25 cellular contexts compared by ENCODE assay signal in genomic region chr11:18771266-18772035, GRCh38. TPM values are rescaled to one million over a fixed set of nuclear protein-coding genes. Genes with fewer than 3 reads are reported as not detected.
A peak's percentile ranks its signal among the peaks of the same experiment; 100 is the strongest.
DNase-seq lines count a peak whose midpoint lies in the region; ATAC-seq, FAIRE-seq and TF ChIP-seq lines count a peak whose summit lies in the region.
"Had no signal": no experiment of that assay in that cellular context is flagged by ENCODE, and none has a peak within 500 bp of the region (broad histone marks: within the 10 kb centered on the region; RNA-seq: fewer than 3 reads in every experiment).

No MANE protein-coding gene starts in this region.

- H3K9me2 ChIP-seq in SK-N-SH = no peaks in the 10 kb centered on the region

- H3K36me3 ChIP-seq in SK-N-SH (replicated peaks in 1 of 2; ENCODE audit: control insufficient read depth in 1 of 2, insufficient read depth in 2 of 2, low read length in 1 of 2) = no peaks in the 10 kb centered on the region
- no peaks in the 10 kb centered on the region for H3K36me3 ChIP-seq in K562 (ENCODE audit: control insufficient read depth, insufficient read depth, low read length)
- no peaks in the 10 kb centered on the region for H3K36me3 ChIP-seq in spleen
- H3K36me3 ChIP-seq: BLaER1 treated with 17β-estradiol and CSF1 and Interleukin-3, amounts not matched to agents 10 nM and 100 nM; Peyer's patch; SJCRH30 had no signal

- no peak overlapping the region for H3K4me3 Mint-ChIP-seq in glutamatergic neuron (ENCODE audit: unreplicated experiment)
- H3K4me3 Mint-ChIP-seq: CD8-positive, alpha-beta memory T cell; H9 had no signal

- no peaks in the 10 kb centered on the region; the same call in 1 of the 2 replicates for H3K27me3 ChIP-seq in SK-N-SH (ENCODE audit: insufficient read depth)
- H3K27me3 ChIP-seq in K562 (ENCODE audit: control insufficient read depth in 2 of 2, insufficient read depth in 2 of 2, low read length in 2 of 2) = peaks cover 2 to 53% of the 10 kb centered on the region in 2 experiments; a peak in 4 of 5 replicates
- H3K27me3 ChIP-seq in spleen (replicated peaks in 1 of 7) = peaks cover 0 to 6% (median 0%) of the 10 kb centered on the region in 7 donors
- H3K27me3 ChIP-seq: BLaER1 treated with 17β-estradiol and CSF1 and Interleukin-3, amounts not matched to agents 10 nM and 100 nM; Peyer's patch; SJCRH30 had no signal

- H3K4me3 ChIP-seq in SK-N-SH (ENCODE audit: low read depth in 2 of 2, low read length in 1 of 2) (no peak overlapping the region), K562 (no peak overlapping the region), spleen (no peak overlapping the region)
- H3K4me3 ChIP-seq: BLaER1 treated with 17β-estradiol and CSF1 and Interleukin-3, amounts not matched to agents 10 nM and 100 nM; GM23248; Peyer's patch; SJCRH30 had no signal

- peaks cover 2% of the 10 kb centered on the region for H3K9me3 Mint-ChIP-seq in glutamatergic neuron (ENCODE audit: unreplicated experiment)
- H3K9me3 Mint-ChIP-seq: CD8-positive, alpha-beta memory T cell; H9 had no signal

- no peak overlapping the region for H3K4me2 ChIP-seq in SK-N-SH
- H3K4me2 ChIP-seq in K562 (ENCODE audit: insufficient read depth, low read length) = no peak overlapping the region
- H3K4me2 ChIP-seq: BLaER1 treated with 17β-estradiol and CSF1 and Interleukin-3, amounts not matched to agents 10 nM and 100 nM had no signal

- no peaks in the 10 kb centered on the region for H3K9me1 ChIP-seq in K562 (ENCODE audit: control insufficient read depth, insufficient read depth, low read length)

- peaks cover 6% of the 10 kb centered on the region for H3K27me3 Mint-ChIP-seq in glutamatergic neuron (ENCODE audit: unreplicated experiment)

- in situ Hi-C loops in K562 (cut with MboI) = no loop called here

- no peak overlapping the region for H3K9ac ChIP-seq in SK-N-SH
- H3K9ac ChIP-seq in K562 (ENCODE audit: insufficient read depth in 1 of 2, low read depth in 2 of 2, low read length in 2 of 2) = no peak overlapping the region
- H3K9ac ChIP-seq: BLaER1 treated with 17β-estradiol and CSF1 and Interleukin-3, amounts not matched to agents 10 nM and 100 nM; GM23248 had no signal

- H3K36me3 Mint-ChIP-seq in glutamatergic neuron (ENCODE audit: unreplicated experiment) = no peaks in the 10 kb centered on the region
- H3K36me3 Mint-ChIP-seq: CD8-positive, alpha-beta memory T cell had no signal

- CTCF ChIA-PET in SK-N-SH (lab: Yijun Ruan, JAX) (interaction anchor here (0.7 to 2.0 kb wide), 5 partner anchors 8 to 656 kb away, joined by 3 to 9 read pairs (median 4); no protein-coding TSS in a partner anchor), K562 (lab: Yijun Ruan, JAX; ENCODE audit: low intra/inter-chr PET ratio) (no interaction called here)

- no peaks in the 10 kb centered on the region for H3F3A ChIP-seq in SK-N-SH (replicated peaks; ENCODE audit: insufficient read depth)

- no peak for ATAC-seq in SK-N-SH treated with all-trans-retinoic acid at 6 μM for 48 hours
- no peak for ATAC-seq in K562
- no peak for ATAC-seq in GM19351 (IDR thresholded peaks at IDR 0.05; ENCODE audit: unreplicated experiment)

- H3K79me2 ChIP-seq in SK-N-SH (ENCODE audit: insufficient read depth) = no peaks in the 10 kb centered on the region
- no peaks in the 10 kb centered on the region for H3K79me2 ChIP-seq in K562 (ENCODE audit: control insufficient read depth, insufficient read depth, low read length)

- TF ChIP-seq EP300 in SK-N-SH (IDR thresholded peaks at IDR 0.05; ENCODE audit: borderline replicate concordance in 1 of 2, low read depth in 1 of 2, low read length in 1 of 2) (no peak), K562 (IDR thresholded peaks at IDR 0.05; ENCODE audit: low read length) (no peak)

- TF ChIP-seq CTCF in SK-N-SH (IDR thresholded peaks at IDR 0.05) (no peak), K562 (IDR thresholded peaks at IDR 0.05 in 2 of 3, conservative IDR thresholded peaks at IDR 0.05 in 1 of 3; ENCODE audit: insufficient read depth in 2 of 3, low read depth in 1 of 3, low read length in 3 of 3) (no peak), glutamatergic neuron (IDR thresholded peaks at IDR 0.05; ENCODE audit: partially characterized antibody, unreplicated experiment) (no peak), spleen (IDR thresholded peaks at IDR 0.05 in 8 of 11, conservative IDR thresholded peaks at IDR 0.05 in 3 of 11) (no peak)

- FAIRE-seq in K562 (lab: Jason Lieb, UNC) = no peak

- peak overlapping the region; percentile 17 for H3K27ac Mint-ChIP-seq in glutamatergic neuron (ENCODE audit: unreplicated experiment)
- H3K27ac Mint-ChIP-seq: CD8-positive, alpha-beta memory T cell had no signal

- no peak for TF ChIP-seq RAD21 in SK-N-SH (IDR thresholded peaks at IDR 0.05; ENCODE audit: low read length)
- no peak for TF ChIP-seq RAD21 in K562 (CRISPR knock-in tag; conservative IDR thresholded peaks at IDR 0.05 in 1 of 2, IDR thresholded peaks at IDR 0.05 in 1 of 2)

- H4K20me1 ChIP-seq in SK-N-SH (ENCODE audit: insufficient read depth) (no peaks in the 10 kb centered on the region), K562 (replicated peaks; ENCODE audit: control insufficient read depth, insufficient read depth, low read length) (peaks cover 8% of the 10 kb centered on the region)

- H2AFZ ChIP-seq in SK-N-SH (ENCODE audit: low read depth) = no peak overlapping the region; the same call in 1 of the 2 replicates
- H2AFZ ChIP-seq in K562 (ENCODE audit: low read depth, low read length) = no peak overlapping the region
- H2AFZ ChIP-seq: GM23248 had no signal

- H3K4me1 Mint-ChIP-seq in glutamatergic neuron (ENCODE audit: low read depth, unreplicated experiment) = peaks cover 29% of the 10 kb centered on the region

- no TSS peak for BruUV-seq in K562 (replicated peaks; lab: Mats Ljungman, UMichigan)

- H3K4me1 ChIP-seq in SK-N-SH (ENCODE audit: control insufficient read depth in 1 of 2, insufficient read depth in 2 of 2, low read depth in 1 of 2, low read length in 1 of 2) (no peaks in the 10 kb centered on the region), K562 (replicated peaks in 1 of 2; ENCODE audit: control insufficient read depth in 2 of 2, insufficient read depth in 2 of 2, low read length in 2 of 2) (no peaks in the 10 kb centered on the region), spleen (no peaks in the 10 kb centered on the region)
- H3K4me1 ChIP-seq: Peyer's patch had no signal

- TF ChIP-seq POLR2A in K562 (conservative IDR thresholded peaks at IDR 0.05) (no peak), spleen (IDR thresholded peaks at IDR 0.05) (no peak)

- WGBS in SK-N-SH (ENCODE audit: low lambda C conversion rate) = 67% methylated on average over 13 of the region's 13 CpGs
- WGBS in K562 (ENCODE audit: insufficient coverage, low coverage, missing lambda C conversion rate) = 0% methylated on average over 13 of the region's 13 CpGs
- 83 to 90% (median 86%) methylated on average over 13 of the region's 13 CpGs for WGBS in spleen, 5 donors

- intact Hi-C loops in K562 (cut with micrococcal nuclease) (no loop called here), spleen (cut with DNase I; ENCODE audit: low total_unique reads) (no loop called here)

- no peaks in the 10 kb centered on the region for H3K9me3 ChIP-seq in SK-N-SH
- no peaks in the 10 kb centered on the region for H3K9me3 ChIP-seq in K562 (replicated peaks; ENCODE audit: control insufficient read depth, insufficient read depth, low read depth, low read length)
- no peaks in the 10 kb centered on the region for H3K9me3 ChIP-seq in spleen
- H3K9me3 ChIP-seq: BLaER1 treated with 17β-estradiol and CSF1 and Interleukin-3, amounts not matched to agents 10 nM and 100 nM; Peyer's patch; SJCRH30 had no signal

- H3K27ac ChIP-seq in SK-N-SH (ENCODE audit: low read depth in 2 of 2, low read length in 1 of 2) = no peak overlapping the region
- H3K27ac ChIP-seq in K562 (ENCODE audit: extremely low read depth, low read depth, low read length) = no peak overlapping the region
- no peak overlapping the region for H3K27ac ChIP-seq in spleen
- H3K27ac ChIP-seq: BLaER1 treated with 17β-estradiol and CSF1 and Interleukin-3, amounts not matched to agents 10 nM and 100 nM; GM23248; Peyer's patch; SJCRH30 had no signal

- DNase-seq in SK-N-SH (no peak), K562 (ENCODE audit: extremely low read depth in 1 of 4, low spot score in 3 of 4) (no peak), glutamatergic neuron (no peak), spleen (peak; percentile 16), NCI-H748 treated with DMSO at 0.1 percent for 48 hours (lab: John Stamatoyannopoulos, UW) (no peak)
- no peak for DNase-seq in central memory CD4-positive, alpha-beta T cell
- DNase-seq: 8988T; Calu3; CD8-positive, alpha-beta memory T cell; GF-D8; H9; KBM-7; NCI-H1092 treated with DMSO at 0.1 percent for 48 hours; NCI-H146; NCI-H2081; NCI-H2171; NCI-H345; NCI-H82; Peyer's patch had no signal

- POLR2A ChIA-PET in SK-N-SH (lab: Yijun Ruan, JAX) = no interaction called here
- POLR2A ChIA-PET in K562 (lab: Yijun Ruan, JAX) = interaction anchor here (0.7 kb wide), 1 partner anchor 233 kb away, joined by 3 read pairs; no protein-coding TSS in a partner anchor

RNA-seq across cellular contexts. Expression of gene PTPN5, which starts 20.1 kb away (rescaled TPM):
- not detected in 2 replicates for polyA plus RNA-seq in SK-N-SH (2012; rRNA removed)
- not detected in 2 replicates for polyA plus RNA-seq in SK-N-SH (2012; cell fraction: cytosol; rRNA removed)
- polyA plus RNA-seq in SK-N-SH (2012; cell fraction: nucleus; rRNA removed) = 0.01 and 0.02 TPM in 2 replicates
- not detected in 2 replicates for total RNA-seq in K562 (2011; cell fraction: chromatin; rRNA removed; ENCODE audit: low replicate concordance)
- not detected in 2 replicates for total RNA-seq in K562 (2011; cell fraction: nucleolus; rRNA removed)
- total RNA-seq in K562 (2011; cell fraction: nucleoplasm; rRNA removed) = not detected in 2 replicates
- total RNA-seq in K562 (2014; rRNA removed) = not detected in 2 replicates
- not detected in 2 replicates for total RNA-seq in K562 (2014; rRNA removed; fragmentation: Illumina TruSeq; extraction: Trizol)
- not detected in 2 replicates for total RNA-seq in K562 (2015; rRNA removed; fragmentation: Illumina TruSeq; extraction: Trizol)
- not detected in 2 replicates for total RNA-seq in K562 (2021)
- polyA plus RNA-seq in K562 (2011; rRNA removed) = not detected in 2 replicates
- polyA plus RNA-seq in K562 (2011; cell fraction: cytosol; rRNA removed) = not detected in 2 replicates
- polyA plus RNA-seq in K562 (2011; cell fraction: nucleus; rRNA removed) = not detected in 2 replicates
- not detected in 2 replicates for polyA plus RNA-seq in K562 (2012)
- not detected in 2 replicates for polyA plus RNA-seq in K562 (2014; fragmentation: Illumina TruSeq; extraction: Trizol)
- polyA plus RNA-seq in K562 (2014; fragmentation: Nextera tagmentation; extraction: Ambion mirVana) = not detected
- polyA plus RNA-seq in K562 (2014; rRNA removed) = not detected in 2 replicates
- polyA minus RNA-seq in K562 (2011; rRNA and poly(A)+ RNA removed) = not detected in 2 replicates
- not detected in 2 replicates for polyA minus RNA-seq in K562 (2011; cell fraction: cytosol; rRNA and poly(A)+ RNA removed)
- not detected in 2 replicates for polyA minus RNA-seq in K562 (2011; cell fraction: nucleus; rRNA and poly(A)+ RNA removed)
- 25.8 TPM for total RNA-seq in glutamatergic neuron (ENCODE audit: unreplicated experiment)
- total RNA-seq in spleen = 1 to 10 TPM in 1 of 7 donors, under 1 TPM in 5, not detected in 1; 0.10 to 2.0 (median 0.31) TPM
- under 1 TPM; 0.08 to 0.54 (median 0.26) TPM for polyA plus RNA-seq in spleen
- total RNA-seq: Calu3; CD8-positive, alpha-beta memory T cell; GM23248; OCI-LY7; SJCRH30 had no signal
- polyA plus RNA-seq: CD8-positive, alpha-beta memory T cell; GM23248 had no signal

RNA-seq across cellular contexts. Expression of gene IGSF22, which starts 45.5 kb away (rescaled TPM):
- 0.02 and 0.10 TPM in 2 replicates for polyA plus RNA-seq in SK-N-SH (2012; rRNA removed)
- 0.01 and 0.14 TPM in 2 replicates for polyA plus RNA-seq in SK-N-SH (2012; cell fraction: cytosol; rRNA removed)
- polyA plus RNA-seq in SK-N-SH (2012; cell fraction: nucleus; rRNA removed) = 0.04 and 0.18 TPM in 2 replicates
- not detected in 2 replicates for total RNA-seq in K562 (2011; cell fraction: chromatin; rRNA removed; ENCODE audit: low replicate concordance)
- not detected in 2 replicates for total RNA-seq in K562 (2011; cell fraction: nucleolus; rRNA removed)
- not detected in 2 replicates for total RNA-seq in K562 (2011; cell fraction: nucleoplasm; rRNA removed)
- total RNA-seq in K562 (2014; rRNA removed) = not detected in 2 replicates
- total RNA-seq in K562 (2014; rRNA removed; fragmentation: Illumina TruSeq; extraction: Trizol) = not detected in 2 replicates
- not detected in 2 replicates for total RNA-seq in K562 (2015; rRNA removed; fragmentation: Illumina TruSeq; extraction: Trizol)
- not detected in 2 replicates for total RNA-seq in K562 (2021)
- polyA plus RNA-seq in K562 (2011; rRNA removed) = not detected in 2 replicates
- polyA plus RNA-seq in K562 (2011; cell fraction: cytosol; rRNA removed) = not detected in 2 replicates
- not detected in 2 replicates for polyA plus RNA-seq in K562 (2011; cell fraction: nucleus; rRNA removed)
- 0.33 TPM in 1 of 2 replicates, not detected in the other for polyA plus RNA-seq in K562 (2012)
- not detected in 2 replicates for polyA plus RNA-seq in K562 (2014; fragmentation: Illumina TruSeq; extraction: Trizol)
- not detected for polyA plus RNA-seq in K562 (2014; fragmentation: Nextera tagmentation; extraction: Ambion mirVana)
- not detected in 2 replicates for polyA plus RNA-seq in K562 (2014; rRNA removed)
- polyA minus RNA-seq in K562 (2011; rRNA and poly(A)+ RNA removed) = not detected in 2 replicates
- not detected in 2 replicates for polyA minus RNA-seq in K562 (2011; cell fraction: cytosol; rRNA and poly(A)+ RNA removed)
- polyA minus RNA-seq in K562 (2011; cell fraction: nucleus; rRNA and poly(A)+ RNA removed) = not detected in 2 replicates
- total RNA-seq in glutamatergic neuron (ENCODE audit: unreplicated experiment) = 1.1 TPM
- 1 to 10 TPM in 2 of 7 donors, under 1 TPM in 3, not detected in 2; 0.12 to 3.2 (median 0.28) TPM for total RNA-seq in spleen
- 1 to 10 TPM in 1 of 3 donors, under 1 TPM in 2; 0.54 to 1.2 (median 0.61) TPM for polyA plus RNA-seq in spleen
- total RNA-seq: Calu3, GM23248, OCI-LY7, Peyer's patch had no signal
- polyA plus RNA-seq: GM23248 had no signal

Comparison
In these comparisons a context has a peak if more than half of its experiments do, and no peak if none do; other contexts are left out.
1. Of the 27 proteins assayed by ChIP-seq in both K562 and SK-N-SH: peak only in K562: USF2; only in SK-N-SH: USF1; in both: none; in neither: 25.